19 cellular contexts compared by ENCODE assay signal in the genomic region with DNA sequence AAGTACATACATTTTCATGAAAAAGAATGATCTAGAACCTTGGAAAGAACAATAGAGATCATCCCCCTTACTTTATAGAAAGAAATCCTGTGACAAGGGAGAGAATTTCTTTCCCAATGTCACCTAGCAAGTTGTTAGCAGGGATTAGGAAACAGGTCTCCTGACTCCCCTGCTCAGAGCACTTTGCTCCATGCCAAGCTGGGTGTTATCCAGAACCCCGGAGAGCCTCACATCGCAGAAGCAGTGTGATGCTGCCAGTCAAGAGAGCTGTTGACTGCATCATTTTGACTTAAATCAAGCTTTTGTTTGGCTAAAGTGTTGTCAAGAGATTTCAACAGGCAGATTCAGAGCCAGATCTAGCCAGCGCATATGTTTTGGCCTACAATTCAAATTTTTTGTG. TPM values are rescaled to one million over a fixed set of nuclear protein-coding genes. Genes with fewer than 3 reads are reported as not detected.
DNase-seq lines count a peak whose midpoint lies in the region; ATAC-seq and TF ChIP-seq lines count a peak whose summit lies in the region.
"Had no signal": no experiment of that assay in that cellular context is flagged by ENCODE, and none has a peak within 500 bp of the region (broad histone marks: within the 10 kb centered on the region; RNA-seq: fewer than 3 reads in every experiment).

No MANE protein-coding gene starts in this region.

- no peak for DNase-seq in Right ventricle myocardium superior
- DNase-seq in Right ventricle myocardium inferior (ENCODE audit: missing footprints), result no peak
- DNase-seq in NCI-H345 treated with DMSO at 0.1 percent for 48 hours (lab: John Stamatoyannopoulos, UW; ENCODE audit: unreplicated experiment), result peak; percentile 39
- DNase-seq in left ventricle myocardium superior, result no peak
- DNase-seq in psoas muscle, result no peak
- DNase-seq in iPS-NIHi7 (ENCODE audit: extremely low spot score), result no peak
- DNase-seq in superior temporal gyrus (ENCODE audit: extremely low spot score), result no peak
- DNase-seq: 8988T; DMS 273 treated with DMSO at 0.1 percent for 48 hours; DND-41; H9; MV-4-11; NCI-H1694 treated with DMSO at 0.1 percent for 48 hours; NCI-H2227 treated with DMSO at 0.1 percent for 48 hours; NCI-H526 treated with DMSO at 0.1 percent for 48 hours; NK-92 treated with Interleukin-12 subunit alpha and Interleukin-12 subunit beta, amount 100 ng/mL, for 24 hours; Peyer's patch had no signal

- H3K4me1 ChIP-seq in psoas muscle, result peaks cover 43% of the 10 kb centered on the region
- H3K4me1 ChIP-seq: Peyer's patch had no signal

- WGBS in psoas muscle, 3 donors, result 45 to 57% (median 47%) methylated on average over 3 of the region's 3 CpGs

- no peaks in the 10 kb centered on the region for H3K9me3 ChIP-seq in psoas muscle
- H3K9me3 ChIP-seq: Peyer's patch had no signal

- ATAC-seq in Right ventricle myocardium superior (ENCODE audit: poor library complexity), result peak; percentile 46
- ATAC-seq in Right ventricle myocardium inferior, result no peak
- ATAC-seq in left ventricle myocardium superior, result peak; percentile 59
- peak; percentile 36 to 59 (median 53) for ATAC-seq in psoas muscle
- no peak for ATAC-seq in GM21619 (IDR thresholded peaks at IDR 0.05; ENCODE audit: unreplicated experiment)

- peak overlapping the region; percentile 87 for H3K27ac ChIP-seq in psoas muscle
- H3K27ac ChIP-seq: Peyer's patch, SK-N-MC had no signal

- no peak overlapping the region for H3K4me3 ChIP-seq in psoas muscle
- H3K4me3 ChIP-seq: Peyer's patch, SK-N-MC had no signal

- no peaks in the 10 kb centered on the region for H3K27me3 ChIP-seq in psoas muscle (ENCODE audit: insufficient read depth in 3 of 3, low read length in 2 of 3)
- H3K27me3 ChIP-seq: Peyer's patch had no signal

- no peak for TF ChIP-seq CTCF in psoas muscle (IDR thresholded peaks at IDR 0.05)

- no peaks in the 10 kb centered on the region for H3K36me3 ChIP-seq in psoas muscle (ENCODE audit: insufficient read depth in 1 of 2, low read depth in 1 of 2)
- H3K36me3 ChIP-seq: Peyer's patch had no signal

- intact Hi-C loops in Right ventricle myocardium superior (cut with DNase I), result no loop called here
- intact Hi-C loops in Right ventricle myocardium inferior (cut with DNase I), result loop anchor here (5.0 kb wide), 1 partner anchor 50 kb away; no protein-coding TSS in a partner anchor
- intact Hi-C loops in left ventricle myocardium superior (cut with micrococcal nuclease), result no loop called here
- intact Hi-C loops in psoas muscle (cut with DNase I), result no loop called here

RNA-seq across cellular contexts. Expression of gene RRAS2, which starts 3.6 kb away (rescaled TPM):
- 26.5 TPM for total RNA-seq in Right ventricle myocardium superior
- 29.9 TPM for total RNA-seq in Right ventricle myocardium inferior
- 30.6 TPM for total RNA-seq in left ventricle myocardium superior
- 10 to 100 TPM; 44.3 to 89.8 (median 63.9) TPM for total RNA-seq in psoas muscle
- 10 to 100 TPM; 45.0 to 54.0 (median 46.1) TPM for polyA plus RNA-seq in psoas muscle

Comparison
In these comparisons a context has a peak if more than half of its experiments do, and no peak if none do; other contexts are left out.
1. ATAC-seq: peak in Right ventricle myocardium superior (single experiment), left ventricle myocardium superior (single experiment) and psoas muscle (4 of 4); none in Right ventricle myocardium inferior (single experiment) and GM21619 (single experiment).